In the genomic region with DNA sequence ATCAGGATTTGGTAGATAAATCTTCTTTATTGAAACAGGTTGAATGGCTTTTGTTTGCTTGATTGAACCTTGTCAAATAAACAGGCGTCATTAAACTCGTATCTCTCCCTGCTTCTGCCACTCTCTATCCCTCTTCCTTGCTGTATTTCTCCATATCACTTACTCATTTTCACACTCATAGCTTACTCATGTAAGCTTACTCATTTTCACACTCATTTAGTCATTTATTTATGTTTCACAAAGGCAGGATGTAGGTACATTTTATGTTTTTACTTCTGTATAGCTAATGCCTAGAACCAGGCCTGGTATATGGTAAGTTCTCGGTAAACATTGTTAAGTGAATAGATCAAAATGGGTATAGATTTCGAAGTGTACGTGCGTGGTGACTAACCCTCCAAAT, we compare ENCODE assay signal across 16 cellular contexts.
"Had no signal": no experiment of that assay in that cellular context is flagged by ENCODE, and none has a peak within 500 bp of the region (broad histone marks: within the 10 kb centered on the region; RNA-seq: fewer than 3 reads in every experiment).

No MANE protein-coding gene starts in this region.

- ATAC-seq: gastroesophageal sphincter, left lobe of liver, T-cell had no signal

- H3K4me3 ChIP-seq: gastroesophageal sphincter, transverse colon had no signal

- DNase-seq: activated CD4-positive, alpha-beta T cell treated with anti-CD3 and anti-CD28 coated beads for 1 hour; cortex of kidney; effector CD4-positive, alpha-beta T cell; islet precursor cell; naive B cell; Right ventricle myocardium superior; SK-N-SH; stimulated activated CD4-positive, alpha-beta T cell treated with anti-CD3 and anti-CD28 coated beads, Interleukin-1b, Interleukin-23, amount 100 ng/mL, for 48 hours; T-cell; T-helper 9 cell; transverse colon had no signal

- H3K9me3 Mint-ChIP-seq: activated naive CD4-positive, alpha-beta T cell treated with anti-CD3 and anti-CD28 coated beads, Interleukin-2, amount 50 U/mL, for 24 hours had no signal

- H3K27me3 Mint-ChIP-seq: activated naive CD4-positive, alpha-beta T cell treated with anti-CD3 and anti-CD28 coated beads, Interleukin-2, amount 50 U/mL, for 24 hours; brain had no signal

- H3K9me3 ChIP-seq: gastroesophageal sphincter, neutrophil, SK-N-SH, transverse colon had no signal

- H3K36me3 ChIP-seq: gastroesophageal sphincter, neutrophil, transverse colon had no signal

- H3K27me3 ChIP-seq: gastroesophageal sphincter, neutrophil, transverse colon had no signal

- H3K4me2 ChIP-seq: SK-N-SH had no signal

- H3K9ac ChIP-seq: SK-N-SH had no signal

- H3K27ac Mint-ChIP-seq: activated naive CD4-positive, alpha-beta T cell treated with anti-CD3 and anti-CD28 coated beads, Interleukin-2, amount 50 U/mL, for 24 hours; brain; naive B cell; T-cell had no signal

- H3K4me1 ChIP-seq: gastroesophageal sphincter, transverse colon had no signal

- H3K9me2 ChIP-seq: SK-N-SH had no signal

- H3K27ac ChIP-seq: gastroesophageal sphincter, neutrophil, transverse colon had no signal

- H3K4me1 Mint-ChIP-seq: activated naive CD4-positive, alpha-beta T cell treated with anti-CD3 and anti-CD28 coated beads, Interleukin-2, amount 50 U/mL, for 24 hours; brain; naive B cell had no signal

- H3K4me3 Mint-ChIP-seq: activated naive CD4-positive, alpha-beta T cell treated with anti-CD3 and anti-CD28 coated beads, Interleukin-2, amount 50 U/mL, for 24 hours; brain; naive B cell; T-cell had no signal
